In the genomic region with DNA sequence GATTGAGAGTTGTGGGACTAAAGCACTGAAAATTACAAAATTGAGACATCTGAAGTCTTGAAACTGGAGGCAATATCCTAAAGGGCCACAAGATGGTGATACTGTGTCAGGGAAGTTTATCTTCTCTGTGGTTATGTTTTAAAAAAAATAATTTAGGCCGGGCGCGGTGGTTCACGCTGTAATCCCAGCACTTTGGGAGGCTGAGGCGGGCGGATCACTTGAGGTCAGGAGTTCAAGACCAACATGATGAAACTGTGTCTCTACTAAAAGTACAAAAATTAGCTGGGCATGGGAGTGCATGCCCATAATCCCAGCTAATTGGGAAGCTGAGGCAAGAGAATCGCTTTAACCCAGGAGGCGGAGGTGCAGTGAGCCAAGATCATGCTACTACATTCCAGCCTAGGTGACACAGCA, we compare ENCODE assay signal across 8 cellular contexts. TPM values are rescaled to one million over a fixed set of nuclear protein-coding genes. Genes with fewer than 3 reads are reported as not detected.
DNase-seq lines count a peak whose midpoint lies in the region; ATAC-seq, FAIRE-seq and TF ChIP-seq lines count a peak whose summit lies in the region.

No MANE protein-coding gene starts in this region.

- peak overlapping the region; percentile 6 to 73 (median 64) for H3K4me3 Mint-ChIP-seq in immature natural killer cell

- H3K27ac Mint-ChIP-seq in immature natural killer cell: peak overlapping the region in 4 of 6 donors; percentile 39 to 75 (median 64)

- peaks cover 3% of the 10 kb centered on the region; the same call in 1 of the 2 replicates for H3K4me1 ChIP-seq in GM12878 (ENCODE audit: control insufficient read depth, insufficient read depth, low read length)

- WGBS in GM12878 (ENCODE audit: insufficient coverage, insufficient replicate concordance, low lambda C conversion rate, missing lambda C conversion rate): 55% methylated on average over 8 of the region's 8 CpGs

- DNase-seq in D341Med (ENCODE audit: low spot score) (peak; percentile 40), OCI-M1 (lab: John Stamatoyannopoulos, UW) (peak; percentile 88), GM12878 (ENCODE audit: low read depth, low spot score) (no peak), immature natural killer cell (peak; percentile 46 to 57 (median 53)), NCI-H2029 treated with DMSO at 0.1 percent for 48 hours (lab: John Stamatoyannopoulos, UW) (no peak)
- peak; percentile 26 to 29 for DNase-seq in stimulated activated CD4-positive, alpha-beta T cell treated with anti-CD3 and anti-CD28 coated beads, Interleukin-2, amount 100 ng/mL, for 24 hours

- H3K4me2 ChIP-seq in GM12878 (ENCODE audit: control insufficient read depth, insufficient read depth): no peak overlapping the region

- H3K9ac ChIP-seq in GM12878 (ENCODE audit: control insufficient read depth, insufficient read depth, low read length): no peak overlapping the region

- SMC1A ChIA-PET in GM12878 (lab: Charles Lee; ENCODE audit: uncharacterized antibody, unreplicated experiment): interaction anchor here (0.8 to 3.8 kb wide), 28 partner anchors 11 to 485 kb away, joined by 3 to 50 read pairs (median 4); partner anchors contain the start of genes LNP1, NIT2, TMEM45A and TOMM70

- H3K27ac ChIP-seq in GM12878 (ENCODE audit: control insufficient read depth, insufficient read depth): no peak overlapping the region

- H3K27me3 ChIP-seq in GM12878 (replicated peaks in 1 of 2; ENCODE audit: control insufficient read depth in 2 of 2, insufficient read depth in 2 of 2, low read length in 1 of 2): no peaks in the 10 kb centered on the region

- H3K9me3 ChIP-seq in GM12878 (replicated peaks; ENCODE audit: control insufficient read depth, insufficient read depth, low read length): no peaks in the 10 kb centered on the region

- peak; percentile 44 for FAIRE-seq in GM12878 (lab: Jason Lieb, UNC)

- ATAC-seq in GM19372 (IDR thresholded peaks at IDR 0.05; ENCODE audit: low read depth, unreplicated experiment) (peak; percentile 69), HG03469 (IDR thresholded peaks at IDR 0.05; ENCODE audit: unreplicated experiment) (peak; percentile 59), GM12878 (peak; percentile 80)

- H3K4me1 Mint-ChIP-seq in immature natural killer cell: peaks cover 14 to 23% of the 10 kb centered on the region in 2 donors

- no peaks in the 10 kb centered on the region for H4K20me1 ChIP-seq in GM12878 (ENCODE audit: control insufficient read depth, insufficient read depth)

- no TSS peak for BruUV-seq in GM12878 (replicated peaks; lab: Mats Ljungman, UMichigan)

- TF ChIP-seq POLR2A in GM12878 (IDR thresholded peaks at IDR 0.05; ENCODE audit: low read depth, low read length): no peak

- H3K36me3 ChIP-seq in GM12878 (ENCODE audit: control insufficient read depth in 2 of 2, insufficient read depth in 2 of 2, low read length in 1 of 2): peaks cover 0 to 2% of the 10 kb centered on the region in 2 experiments; a peak in 1 of 4 replicates

- peak; percentile 81 for TF ChIP-seq RAD21 in GM12878 (IDR thresholded peaks at IDR 0.05; ENCODE audit: insufficient read depth, low read depth, low read length)

- intact Hi-C loops in GM12878 (cut with micrococcal nuclease; ENCODE audit: unreplicated experiment): loop anchor here (1.0 to 10.0 kb wide), 4 partner anchors 146 to 398 kb away; no protein-coding TSS in a partner anchor

- no peak overlapping the region for H3K4me3 ChIP-seq in GM12878

- POLR2A ChIA-PET in GM12878 (lab: Charles Lee): interaction anchor here (0.5 to 1.6 kb wide), 6 partner anchors 15 to 1374 kb away, joined by 3 to 6 read pairs (median 4); partner anchors contain the start of genes LNP1 and TOMM70

- no peak overlapping the region; the same call in 1 of the 2 replicates for H2AFZ ChIP-seq in GM12878 (ENCODE audit: control insufficient read depth, low read depth, low read length)

- H3K27me3 Mint-ChIP-seq in immature natural killer cell (ENCODE audit: low read depth in 3 of 3): no peaks in the 10 kb centered on the region

- no peak for TF ChIP-seq EP300 in GM12878 (IDR thresholded peaks at IDR 0.05; ENCODE audit: borderline replicate concordance in 1 of 2, control insufficient read depth in 1 of 2, low read depth in 2 of 2, low read length in 2 of 2)

- in situ Hi-C loops in GM12878 (cut with MboI): no loop called here

- no peaks in the 10 kb centered on the region for H3K9me3 Mint-ChIP-seq in immature natural killer cell

- TF ChIP-seq CTCF in GM12878 (IDR thresholded peaks at IDR 0.05 in 2 of 3, conservative IDR thresholded peaks at IDR 0.05 in 1 of 3; ENCODE audit: control insufficient read depth in 2 of 3, extremely low read depth in 1 of 3, insufficient read depth in 1 of 3, low read depth in 3 of 3, low read length in 3 of 3): peak; percentile 66 to 67 (median 67)

- CTCF ChIA-PET in GM12878 (lab: Yijun Ruan, JAX): interaction anchor here (0.6 to 4.2 kb wide), 47 partner anchors 10 to 1371 kb away, joined by 3 to 43 read pairs (median 4); partner anchors contain the start of gene LNP1

- H3K79me2 ChIP-seq in GM12878 (ENCODE audit: control insufficient read depth, insufficient read depth, low read length): no peaks in the 10 kb centered on the region

- RAD21 ChIA-PET in GM12878 (lab: Charles Lee; ENCODE audit: unreplicated experiment): interaction anchor here (0.7 to 2.9 kb wide), 24 partner anchors 15 to 485 kb away, joined by 3 to 37 read pairs (median 4); partner anchors contain the start of genes LNP1 and TMEM45A

- H3K36me3 Mint-ChIP-seq in immature natural killer cell: peaks cover 6 to 7% (median 7%) of the 10 kb centered on the region in 3 donors

TF ChIP-seq in GM12878, 131 proteins besides CTCF, POLR2A, EP300 and RAD21 (continues in another document):
- TF ChIP-seq NFXL1 (IDR thresholded peaks at IDR 0.05; ENCODE audit: borderline replicate concordance) (no peak), RBBP5 (conservative IDR thresholded peaks at IDR 0.05) (no peak), SIN3A (IDR thresholded peaks at IDR 0.05; ENCODE audit: low read depth, low read length) (no peak), CBFB (IDR thresholded peaks at IDR 0.05; ENCODE audit: low read depth) (peak; percentile 68; the same call in 1 of the 2 replicates), TCF7 (IDR thresholded peaks at IDR 0.05; ENCODE audit: borderline replicate concordance) (no peak), MEF2B (IDR thresholded peaks at IDR 0.05; ENCODE audit: partially characterized antibody, poor library complexity, severe bottlenecking) (no peak), YBX1 (IDR thresholded peaks at IDR 0.05) (no peak), YY1 (IDR thresholded peaks at IDR 0.05; ENCODE audit: low read depth, low read length) (no peak), RCOR1 (conservative IDR thresholded peaks at IDR 0.05; ENCODE audit: low read depth, low read length) (no peak)
- TF ChIP-seq, protein P1, sequence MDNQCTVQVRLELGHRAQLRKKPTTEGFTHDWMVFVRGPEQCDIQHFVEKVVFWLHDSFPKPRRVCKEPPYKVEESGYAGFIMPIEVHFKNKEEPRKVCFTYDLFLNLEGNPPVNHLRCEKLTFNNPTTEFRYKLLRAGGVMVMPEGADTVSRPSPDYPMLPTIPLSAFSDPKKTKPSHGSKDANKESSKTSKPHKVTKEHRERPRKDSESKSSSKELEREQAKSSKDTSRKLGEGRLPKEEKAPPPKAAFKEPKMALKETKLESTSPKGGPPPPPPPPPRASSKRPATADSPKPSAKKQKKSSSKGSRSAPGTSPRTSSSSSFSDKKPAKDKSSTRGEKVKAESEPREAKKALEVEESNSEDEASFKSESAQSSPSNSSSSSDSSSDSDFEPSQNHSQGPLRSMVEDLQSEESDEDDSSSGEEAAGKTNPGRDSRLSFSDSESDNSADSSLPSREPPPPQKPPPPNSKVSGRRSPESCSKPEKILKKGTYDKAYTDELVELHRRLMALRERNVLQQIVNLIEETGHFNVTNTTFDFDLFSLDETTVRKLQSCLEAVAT (IDR thresholded peaks at IDR 0.05): peak; percentile 58; the same call in 1 of the 2 replicates

RNA-seq across cellular contexts. Expression of gene NIT2, which starts 17.9 kb away (rescaled TPM):
- 88.4 and 90.0 TPM in 2 replicates for total RNA-seq in GM12878 (2013; cell fraction: nucleolus; rRNA removed)
- total RNA-seq in GM12878 (2014; rRNA removed) (49.3 and 50.8 TPM in 2 replicates), GM12878 (2014; rRNA removed; fragmentation: Illumina TruSeq; extraction: Trizol) (45.5 and 51.3 TPM in 2 replicates), GM12878 (2021) (65.8 and 67.3 TPM in 2 replicates)
- 63.4 TPM for polyA plus RNA-seq in GM12878 (2011; ENCODE audit: low read depth)
- polyA plus RNA-seq in GM12878 (2011; rRNA removed) (85.9 and 104 TPM in 2 replicates), GM12878 (2014; fragmentation: Illumina TruSeq; extraction: Trizol) (58.5 and 69.2 TPM in 2 replicates), GM12878 (2014; fragmentation: Nextera tagmentation; extraction: Ambion mirVana) (100 to 1,000 TPM; 188 to 215 TPM), GM12878 (2014; rRNA removed) (63.4 and 66.9 TPM in 2 replicates), GM12878 (2016; fragmentation: Nextera tagmentation; extraction: Ambion mirVana) (100 to 1,000 TPM; 158 to 160 TPM), immature natural killer cell (10 to 100 TPM; 35.6 to 46.0 (median 41.7) TPM)
- polyA plus RNA-seq in GM12878 (2011; cell fraction: cytosol; rRNA removed): 27.6 and 32.5 TPM in 2 replicates
- 90.2 and 97.3 TPM in 2 replicates for polyA plus RNA-seq in GM12878 (2011; cell fraction: nucleus; rRNA removed)
- polyA plus RNA-seq in GM12878 (2012): 46.8 and 49.6 TPM in 2 replicates
- 19.7 and 24.7 TPM in 2 replicates for polyA minus RNA-seq in GM12878 (2011; rRNA and poly(A)+ RNA removed)
- 12.4 and 14.7 TPM in 2 replicates for polyA minus RNA-seq in GM12878 (2011; cell fraction: cytosol; rRNA and poly(A)+ RNA removed)
- polyA minus RNA-seq in GM12878 (2011; cell fraction: nucleus; rRNA and poly(A)+ RNA removed): 22.8 and 34.9 TPM in 2 replicates

RNA-seq across cellular contexts. Expression of gene TBC1D23, which starts 55.9 kb away (rescaled TPM):
- total RNA-seq in GM12878 (2013; cell fraction: nucleolus; rRNA removed): 62.7 and 72.1 TPM in 2 replicates
- total RNA-seq in GM12878 (2014; rRNA removed) (16.0 and 20.0 TPM in 2 replicates), GM12878 (2014; rRNA removed; fragmentation: Illumina TruSeq; extraction: Trizol) (18.6 and 19.4 TPM in 2 replicates), GM12878 (2021) (17.0 and 18.1 TPM in 2 replicates)
- polyA plus RNA-seq in GM12878 (2011; ENCODE audit: low read depth): 8.5 TPM
- polyA plus RNA-seq in GM12878 (2011; rRNA removed) (22.8 and 36.0 TPM in 2 replicates), GM12878 (2014; fragmentation: Illumina TruSeq; extraction: Trizol) (12.6 and 15.5 TPM in 2 replicates), GM12878 (2014; fragmentation: Nextera tagmentation; extraction: Ambion mirVana) (10 to 100 TPM; 13.5 to 16.2 TPM), GM12878 (2014; rRNA removed) (8.2 and 9.8 TPM in 2 replicates), GM12878 (2016; fragmentation: Nextera tagmentation; extraction: Ambion mirVana) (10 to 100 TPM; 20.6 to 23.2 TPM), immature natural killer cell (10 to 100 TPM; 13.7 to 23.4 (median 14.0) TPM)
- 7.4 and 7.8 TPM in 2 replicates for polyA plus RNA-seq in GM12878 (2011; cell fraction: cytosol; rRNA removed)
- 12.8 and 14.9 TPM in 2 replicates for polyA plus RNA-seq in GM12878 (2011; cell fraction: nucleus; rRNA removed)
- 10.6 and 13.0 TPM in 2 replicates for polyA plus RNA-seq in GM12878 (2012)
- polyA minus RNA-seq in GM12878 (2011; rRNA and poly(A)+ RNA removed): 13.8 and 39.4 TPM in 2 replicates
- polyA minus RNA-seq in GM12878 (2011; cell fraction: cytosol; rRNA and poly(A)+ RNA removed): 5.5 and 8.2 TPM in 2 replicates
- 12.9 and 15.3 TPM in 2 replicates for polyA minus RNA-seq in GM12878 (2011; cell fraction: nucleus; rRNA and poly(A)+ RNA removed)

Comparison
In these comparisons a context has a peak if more than half of its experiments do, and no peak if none do; other contexts are left out.
1. DNase-seq: peak in D341Med (single experiment), OCI-M1 (single experiment), immature natural killer cell (3 of 3) and stimulated activated CD4-positive, alpha-beta T cell treated with anti-CD3 and anti-CD28 coated beads, Interleukin-2, amount 100 ng/mL, for 24 hours (2 of 2); none in GM12878 (single experiment) and NCI-H2029 treated with DMSO at 0.1 percent for 48 hours (single experiment).
2. Peak in every context shown above with its lines, with median percentiles within 50 percentile points of each other: ATAC-seq.